In the genomic region with DNA sequence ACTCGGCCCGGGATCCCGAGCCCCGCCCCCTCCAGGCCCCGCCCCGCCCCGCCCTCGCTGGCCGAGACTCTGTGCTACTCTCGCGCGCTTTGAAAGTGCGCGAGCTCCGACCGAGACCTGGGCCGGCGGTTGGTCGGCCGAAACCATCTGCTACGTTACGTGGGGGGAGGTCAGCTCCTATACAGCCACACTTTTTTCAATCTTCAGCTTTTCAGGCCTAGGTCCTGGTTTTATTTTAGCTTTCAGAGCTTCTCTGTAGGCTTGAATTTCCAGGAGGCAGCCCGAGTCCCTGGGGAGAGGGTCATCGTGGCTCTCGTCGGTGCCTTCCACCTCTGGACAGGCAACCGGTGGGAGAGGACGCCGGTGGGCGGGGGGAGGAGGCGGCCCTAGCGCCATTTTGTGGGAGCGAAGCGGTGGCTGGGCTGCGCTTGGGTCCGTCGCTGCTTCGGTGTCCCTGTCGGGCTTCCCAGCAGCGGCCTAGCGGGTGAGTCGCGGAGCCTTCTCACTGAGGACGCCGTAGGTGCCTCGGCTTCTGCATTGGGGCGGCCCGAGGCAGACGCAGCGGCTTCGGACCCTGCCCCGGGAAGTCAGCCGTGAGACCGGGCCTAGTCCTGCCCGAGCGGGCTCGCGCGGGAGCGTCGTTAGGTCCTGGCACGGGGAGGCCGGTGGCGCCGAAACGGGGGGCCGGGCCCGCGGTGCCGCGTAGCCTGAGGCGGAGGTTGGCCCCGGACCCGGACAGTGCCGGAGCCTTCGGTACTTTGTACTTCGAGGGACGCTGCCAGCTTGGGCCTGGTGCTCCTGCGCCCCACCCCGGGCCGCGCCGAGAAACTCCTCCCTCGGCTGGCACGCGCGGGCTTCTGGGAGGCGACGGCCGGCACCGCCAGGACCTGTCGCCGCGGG, we compare ENCODE assay signal across 8 cellular contexts. TPM values are rescaled to one million over a fixed set of nuclear protein-coding genes. Genes with fewer than 3 reads are reported as not detected.
DNase-seq lines count a peak whose midpoint lies in the region; ATAC-seq and TF ChIP-seq lines count a peak whose summit lies in the region.

TARDBP (plus strand) TSS at position 395 of the 900 bp plus-strand sequence. CDS start 1,074 bp downstream, outside the sequence.

- peaks cover 10 to 13% of the 10 kb centered on the region in 2 experiments; a peak in 3 of 4 replicates for H3K4me1 ChIP-seq in SK-N-SH (ENCODE audit: control insufficient read depth in 1 of 2, insufficient read depth in 2 of 2, low read depth in 1 of 2, low read length in 1 of 2)
- H3K4me1 ChIP-seq in suprapubic skin = peaks cover 33% of the 10 kb centered on the region

- TF ChIP-seq POLR2A in NB4 (IDR thresholded peaks at IDR 0.05; ENCODE audit: extremely low read depth, insufficient read length) = peak; percentile 86
- peak; percentile 85 to 96 for TF ChIP-seq POLR2A in suprapubic skin (IDR thresholded peaks at IDR 0.05)

- TF ChIP-seq RAD21 in SK-N-SH (IDR thresholded peaks at IDR 0.05; ENCODE audit: low read length) = no peak

- H3K36me3 ChIP-seq in SK-N-SH (replicated peaks in 1 of 2; ENCODE audit: control insufficient read depth in 1 of 2, insufficient read depth in 2 of 2, low read length in 1 of 2) (peaks cover 30 to 41% of the 10 kb centered on the region in 2 experiments), suprapubic skin (peaks cover 38% of the 10 kb centered on the region)

- H3K4me3 ChIP-seq in GM08714 (ENCODE audit: low read length) (peak within 1 kb of the TSS; percentile 99), NB4 (ENCODE audit: low read depth, low read length) (peak within 1 kb of the TSS; percentile 82), SK-N-SH (ENCODE audit: low read depth in 2 of 2, low read length in 1 of 2) (peak within 1 kb of the TSS; percentile 84 to 98), suprapubic skin (peak within 1 kb of the TSS; percentile 99)

- ATAC-seq in HG02571 (IDR thresholded peaks at IDR 0.05; ENCODE audit: unreplicated experiment) = peak; percentile 83

- TF ChIP-seq EP300 in SK-N-SH (IDR thresholded peaks at IDR 0.05; ENCODE audit: borderline replicate concordance in 1 of 2, low read depth in 1 of 2, low read length in 1 of 2) (peak in 1 of 2 experiments; percentile 73; a peak in 1 of 4 replicates), suprapubic skin (IDR thresholded peaks at IDR 0.05) (no peak)

- H3K27me3 ChIP-seq in SK-N-SH (ENCODE audit: insufficient read depth) = no peaks in the 10 kb centered on the region
- no peaks in the 10 kb centered on the region for H3K27me3 ChIP-seq in suprapubic skin

- CTCF ChIA-PET in SK-N-SH (lab: Yijun Ruan, JAX) = interaction anchor here (0.5 to 2.0 kb wide), 7 partner anchors 8 to 505 kb away, joined by 3 to 12 read pairs (median 3); no protein-coding TSS in a partner anchor

- peak within 1 kb of the TSS; percentile 99 for H2AFZ ChIP-seq in SK-N-SH (ENCODE audit: low read depth)

- H4K20me1 ChIP-seq in SK-N-SH (ENCODE audit: insufficient read depth) = peaks cover 45% of the 10 kb centered on the region

- peak; percentile 90 for DNase-seq in NB4 (ENCODE audit: low read depth)
- DNase-seq in SK-N-SH = peak; percentile 98
- DNase-seq in activated naive CD4-positive, alpha-beta T cell treated with anti-CD3 and anti-CD28 coated beads, Interleukin-2, amount 50 U/mL, for 16 hours = peak; percentile 93
- peak; percentile 89 for DNase-seq in globus pallidus (ENCODE audit: low spot score)
- peak; percentile 93 for DNase-seq in occipital lobe (lab: John Stamatoyannopoulos, UW)
- DNase-seq in suprapubic skin (ENCODE audit: low spot score in 2 of 2) = peak; percentile 89 to 94

- H3K9ac ChIP-seq in SK-N-SH = peak within 1 kb of the TSS; percentile 97

- peaks cover 51% of the 10 kb centered on the region for H3K79me2 ChIP-seq in SK-N-SH (ENCODE audit: insufficient read depth)

- POLR2A ChIA-PET in SK-N-SH (lab: Yijun Ruan, JAX) = interaction anchor here (0.5 to 1.6 kb wide), 3 partner anchors 11 to 372 kb away, joined by 3 to 4 read pairs (median 3); no protein-coding TSS in a partner anchor

- H3K9me2 ChIP-seq in SK-N-SH = no peaks in the 10 kb centered on the region

- H3K9me3 ChIP-seq in SK-N-SH (no peaks in the 10 kb centered on the region), suprapubic skin (no peaks in the 10 kb centered on the region)

- H3K27ac ChIP-seq in SK-N-SH (ENCODE audit: low read depth in 2 of 2, low read length in 1 of 2) = peak within 1 kb of the TSS; percentile 93
- H3K27ac ChIP-seq in suprapubic skin = peak within 1 kb of the TSS; percentile 99

- H3F3A ChIP-seq in SK-N-SH (replicated peaks; ENCODE audit: insufficient read depth) = peaks cover 6% of the 10 kb centered on the region

- no peak for TF ChIP-seq CTCF in NB4 (IDR thresholded peaks at IDR 0.05; ENCODE audit: low read depth, low read length)
- no peak for TF ChIP-seq CTCF in SK-N-SH (IDR thresholded peaks at IDR 0.05)
- no peak for TF ChIP-seq CTCF in suprapubic skin (IDR thresholded peaks at IDR 0.05)

- peak within 1 kb of the TSS; percentile 96 for H3K4me2 ChIP-seq in SK-N-SH

- 0% methylated on average over 16 of the region's 94 CpGs for WGBS in SK-N-SH (ENCODE audit: low lambda C conversion rate)
- WGBS in suprapubic skin = 0% methylated on average over 68 of the region's 94 CpGs

TF ChIP-seq in SK-N-SH, 30 proteins besides CTCF, POLR2A, EP300 and RAD21 (continues in another document):
- TF ChIP-seq YY1 (IDR thresholded peaks at IDR 0.05; ENCODE audit: low read depth) (peak; percentile 94), EZH2phosphoT487 (IDR thresholded peaks at IDR 0.05; ENCODE audit: borderline replicate concordance, low read depth) (no peak), FOXM1 (IDR thresholded peaks at IDR 0.05; ENCODE audit: low read depth) (no peak; the same call in 1 of the 2 replicates), MXI1 (IDR thresholded peaks at IDR 0.05; ENCODE audit: low read depth, low read length) (peak; percentile 73; the same call in 1 of the 2 replicates), RCOR1 (IDR thresholded peaks at IDR 0.05; ENCODE audit: low read length) (no peak), RXRA (IDR thresholded peaks at IDR 0.05; ENCODE audit: borderline replicate concordance, low read depth) (no peak), TCF12 (IDR thresholded peaks at IDR 0.05) (no peak), SIN3A (IDR thresholded peaks at IDR 0.05; ENCODE audit: borderline replicate concordance, low read depth, low read length) (peak; percentile 51; the same call in 1 of the 2 replicates), CHD2 (IDR thresholded peaks at IDR 0.05; ENCODE audit: low read length, partially characterized antibody) (peak; percentile 98), NRF1 (IDR thresholded peaks at IDR 0.05; ENCODE audit: low read depth, low read length) (no peak), NFIC (IDR thresholded peaks at IDR 0.05; ENCODE audit: borderline replicate concordance) (no peak), TAF1 (IDR thresholded peaks at IDR 0.05; ENCODE audit: borderline replicate concordance, low read depth, low read length) (peak; percentile 94)
- TF ChIP-seq, protein P1, sequence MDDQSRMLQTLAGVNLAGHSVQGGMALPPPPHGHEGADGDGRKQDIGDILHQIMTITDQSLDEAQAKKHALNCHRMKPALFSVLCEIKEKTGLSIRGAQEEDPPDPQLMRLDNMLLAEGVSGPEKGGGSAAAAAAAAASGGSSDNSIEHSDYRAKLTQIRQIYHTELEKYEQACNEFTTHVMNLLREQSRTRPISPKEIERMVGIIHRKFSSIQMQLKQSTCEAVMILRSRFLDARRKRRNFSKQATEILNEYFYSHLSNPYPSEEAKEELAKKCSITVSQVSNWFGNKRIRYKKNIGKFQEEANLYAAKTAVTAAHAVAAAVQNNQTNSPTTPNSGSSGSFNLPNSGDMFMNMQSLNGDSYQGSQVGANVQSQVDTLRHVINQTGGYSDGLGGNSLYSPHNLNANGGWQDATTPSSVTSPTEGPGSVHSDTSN (IDR thresholded peaks at IDR 0.05) = no peak; the same call in 1 of the 2 replicates
- TF ChIP-seq, protein P2, sequence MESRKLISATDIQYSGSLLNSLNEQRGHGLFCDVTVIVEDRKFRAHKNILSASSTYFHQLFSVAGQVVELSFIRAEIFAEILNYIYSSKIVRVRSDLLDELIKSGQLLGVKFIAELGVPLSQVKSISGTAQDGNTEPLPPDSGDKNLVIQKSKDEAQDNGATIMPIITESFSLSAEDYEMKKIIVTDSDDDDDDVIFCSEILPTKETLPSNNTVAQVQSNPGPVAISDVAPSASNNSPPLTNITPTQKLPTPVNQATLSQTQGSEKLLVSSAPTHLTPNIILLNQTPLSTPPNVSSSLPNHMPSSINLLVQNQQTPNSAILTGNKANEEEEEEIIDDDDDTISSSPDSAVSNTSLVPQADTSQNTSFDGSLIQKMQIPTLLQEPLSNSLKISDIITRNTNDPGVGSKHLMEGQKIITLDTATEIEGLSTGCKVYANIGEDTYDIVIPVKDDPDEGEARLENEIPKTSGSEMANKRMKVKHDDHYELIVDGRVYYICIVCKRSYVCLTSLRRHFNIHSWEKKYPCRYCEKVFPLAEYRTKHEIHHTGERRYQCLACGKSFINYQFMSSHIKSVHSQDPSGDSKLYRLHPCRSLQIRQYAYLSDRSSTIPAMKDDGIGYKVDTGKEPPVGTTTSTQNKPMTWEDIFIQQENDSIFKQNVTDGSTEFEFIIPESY (IDR thresholded peaks at IDR 0.05; ENCODE audit: borderline replicate concordance, low read depth) = peak; percentile 97
- TF ChIP-seq, protein P3, sequence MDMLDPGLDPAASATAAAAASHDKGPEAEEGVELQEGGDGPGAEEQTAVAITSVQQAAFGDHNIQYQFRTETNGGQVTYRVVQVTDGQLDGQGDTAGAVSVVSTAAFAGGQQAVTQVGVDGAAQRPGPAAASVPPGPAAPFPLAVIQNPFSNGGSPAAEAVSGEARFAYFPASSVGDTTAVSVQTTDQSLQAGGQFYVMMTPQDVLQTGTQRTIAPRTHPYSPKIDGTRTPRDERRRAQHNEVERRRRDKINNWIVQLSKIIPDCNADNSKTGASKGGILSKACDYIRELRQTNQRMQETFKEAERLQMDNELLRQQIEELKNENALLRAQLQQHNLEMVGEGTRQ (IDR thresholded peaks at IDR 0.05; ENCODE audit: borderline replicate concordance, low read depth, low read length) = no peak
- TF ChIP-seq, protein P4, sequence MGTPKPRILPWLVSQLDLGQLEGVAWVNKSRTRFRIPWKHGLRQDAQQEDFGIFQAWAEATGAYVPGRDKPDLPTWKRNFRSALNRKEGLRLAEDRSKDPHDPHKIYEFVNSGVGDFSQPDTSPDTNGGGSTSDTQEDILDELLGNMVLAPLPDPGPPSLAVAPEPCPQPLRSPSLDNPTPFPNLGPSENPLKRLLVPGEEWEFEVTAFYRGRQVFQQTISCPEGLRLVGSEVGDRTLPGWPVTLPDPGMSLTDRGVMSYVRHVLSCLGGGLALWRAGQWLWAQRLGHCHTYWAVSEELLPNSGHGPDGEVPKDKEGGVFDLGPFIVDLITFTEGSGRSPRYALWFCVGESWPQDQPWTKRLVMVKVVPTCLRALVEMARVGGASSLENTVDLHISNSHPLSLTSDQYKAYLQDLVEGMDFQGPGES (IDR thresholded peaks at IDR 0.05; ENCODE audit: low read depth, low read length) = no peak

RNA-seq across cellular contexts. Expression of gene TARDBP, which starts in this region (rescaled TPM):
- 156 and 207 TPM in 2 replicates for polyA plus RNA-seq in SK-N-SH (2012; rRNA removed)
- polyA plus RNA-seq in SK-N-SH (2012; cell fraction: cytosol; rRNA removed) = 151 and 217 TPM in 2 replicates
- polyA plus RNA-seq in SK-N-SH (2012; cell fraction: nucleus; rRNA removed) = 379 and 436 TPM in 2 replicates
- 102 TPM for total RNA-seq in occipital lobe
- total RNA-seq in suprapubic skin = 100 to 1,000 TPM in 3 of 4 donors, 10 to 100 TPM in 1; 92.7 to 287 (median 156) TPM

Comparison
In these comparisons a context has a peak if more than half of its experiments do, and no peak if none do; other contexts are left out.
1. Peak in every context shown above with its lines: DNase-seq, ATAC-seq, H3K4me3 ChIP-seq and H3K27ac ChIP-seq.